8 cellular contexts compared by ENCODE assay signal in genomic region chr16:4426021-4426684, GRCh38. TPM values are rescaled to one million over a fixed set of nuclear protein-coding genes. Genes with fewer than 3 reads are reported as not detected.
DNase-seq lines count a peak whose midpoint lies in the region; ATAC-seq and TF ChIP-seq lines count a peak whose summit lies in the region.

No MANE protein-coding gene starts in this region.

- peak; percentile 53 for ATAC-seq in central memory CD8-positive, alpha-beta T cell (replicated peaks; ENCODE audit: extremely low read depth, poor library complexity, severe bottlenecking)
- peak; percentile 54 for ATAC-seq in mucosa of descending colon

- DNase-seq in NCI-H2227 treated with DMSO at 0.1 percent for 48 hours (lab: John Stamatoyannopoulos, UW) (peak; percentile 55), NCI-H2227 (lab: John Stamatoyannopoulos, UW; ENCODE audit: unreplicated experiment) (no peak), GM23248 (peak; percentile 50), LNCaP clone FGC (ENCODE audit: low read depth) (no peak), mucosa of descending colon (peak in 1 of 3 donors; percentile 55), GM10266 (ENCODE audit: extremely low spot score) (no peak), NCI-H774 (lab: John Stamatoyannopoulos, UW) (no peak)
- no peak for DNase-seq in central memory CD8-positive, alpha-beta T cell (ENCODE audit: low spot score in 2 of 2)

- H3K36me3 ChIP-seq in GM23248 (ENCODE audit: low read depth) (0 out of 2 replicates have a peak, but pooled peaks cover 4% of the 10 kb centered on the region), mucosa of descending colon (ENCODE audit: low read depth) (no peaks in the 10 kb centered on the region)

- H3K9me3 Mint-ChIP-seq in central memory CD8-positive, alpha-beta T cell: no peaks in the 10 kb centered on the region

- peaks cover 23% of the 10 kb centered on the region for H3K36me3 Mint-ChIP-seq in central memory CD8-positive, alpha-beta T cell (ENCODE audit: insufficient read depth)

- peaks cover 55% of the 10 kb centered on the region for H3K79me2 ChIP-seq in GM23248 (ENCODE audit: insufficient read depth)

- H3K27ac Mint-ChIP-seq in central memory CD8-positive, alpha-beta T cell (ENCODE audit: low read depth): peak overlapping the region; percentile 99

- H3K4me1 ChIP-seq in GM23248 (ENCODE audit: insufficient read depth) (peaks cover 15% of the 10 kb centered on the region), mucosa of descending colon (ENCODE audit: low read depth) (peaks cover 15% of the 10 kb centered on the region)

- H2AFZ ChIP-seq in GM23248: peak overlapping the region; percentile 67

- no peaks in the 10 kb centered on the region for H3F3A ChIP-seq in GM23248 (ENCODE audit: insufficient read depth)

- in situ Hi-C loops in GM23248 (cut with MboI): no loop called here

- no peaks in the 10 kb centered on the region for H3K27me3 ChIP-seq in GM23248 (replicated peaks; ENCODE audit: insufficient read depth)

- peak overlapping the region; percentile 95 for H3K4me3 Mint-ChIP-seq in central memory CD8-positive, alpha-beta T cell

- no peaks in the 10 kb centered on the region for H3K9me2 ChIP-seq in GM23248 (ENCODE audit: insufficient read depth)

- H3K4me2 ChIP-seq in GM23248 (ENCODE audit: unreplicated experiment): peak overlapping the region; percentile 93

- H4K20me1 ChIP-seq in GM23248 (ENCODE audit: insufficient read depth): no peaks in the 10 kb centered on the region

- H3K9me3 ChIP-seq in GM23248 (ENCODE audit: low read depth) (no peaks in the 10 kb centered on the region), mucosa of descending colon (no peaks in the 10 kb centered on the region)

- peak overlapping the region; percentile 96 for H3K9ac ChIP-seq in GM23248

- peak overlapping the region; percentile 93 for H3K27ac ChIP-seq in GM23248

- intact Hi-C loops in mucosa of descending colon (cut with DNase I, micrococcal nuclease): no loop called here

- WGBS in GM23248 (ENCODE audit: low coverage in 1 of 2, low lambda C conversion rate in 2 of 2, missing lambda C conversion rate in 2 of 2), 2 experiments: 4 to 5% methylated on average over 31 of the region's 31 CpGs

- peaks cover 30% of the 10 kb centered on the region for H3K4me1 Mint-ChIP-seq in central memory CD8-positive, alpha-beta T cell

- TF ChIP-seq CTCF in LNCaP clone FGC (IDR thresholded peaks at IDR 0.05; ENCODE audit: control insufficient read depth, extremely low read depth, insufficient read depth) (no peak), mucosa of descending colon (IDR thresholded peaks at IDR 0.05) (no peak), GM10266 (IDR thresholded peaks at IDR 0.05; ENCODE audit: control insufficient read depth, insufficient read depth, low read depth, missing control alignments) (no peak)

- H3K4me3 ChIP-seq in GM23248 (peak overlapping the region; percentile 93), LNCaP clone FGC (ENCODE audit: low read depth, low read length) (peak overlapping the region; percentile 84), mucosa of descending colon (peak overlapping the region; percentile 74)

- H3K27me3 Mint-ChIP-seq in central memory CD8-positive, alpha-beta T cell: no peaks in the 10 kb centered on the region

RNA-seq across cellular contexts. Expression of gene DNAJA3, which starts 0.5 kb away (rescaled TPM):
- total RNA-seq in GM23248 (2014; rRNA removed; shearing (Covaris generic)): 43.9 and 47.2 TPM in 2 replicates
- 50.9 and 51.0 TPM in 2 replicates for polyA plus RNA-seq in GM23248 (2016; fragmentation: Nextera tagmentation; extraction: Ambion mirVana)
- 10 to 100 TPM; 47.0 to 58.3 (median 54.8) TPM for total RNA-seq in mucosa of descending colon

RNA-seq across cellular contexts. Expression of gene CORO7, which starts 9.8 kb away (rescaled TPM):
- 13.2 and 27.7 TPM in 2 replicates for total RNA-seq in GM23248 (2014; rRNA removed; shearing (Covaris generic))
- polyA plus RNA-seq in GM23248 (2016; fragmentation: Nextera tagmentation; extraction: Ambion mirVana): 5.9 and 7.3 TPM in 2 replicates
- 10 to 100 TPM; 40.0 to 61.2 (median 49.1) TPM for total RNA-seq in mucosa of descending colon

RNA-seq across cellular contexts. Expression of gene NMRAL1, which starts 48.3 kb away (rescaled TPM):
- 36.2 and 44.2 TPM in 2 replicates for total RNA-seq in GM23248 (2014; rRNA removed; shearing (Covaris generic))
- polyA plus RNA-seq in GM23248 (2016; fragmentation: Nextera tagmentation; extraction: Ambion mirVana): 37.4 and 37.5 TPM in 2 replicates
- 10 to 100 TPM; 32.4 to 48.9 (median 38.4) TPM for total RNA-seq in mucosa of descending colon

RNA-seq across cellular contexts. Expression of gene HMOX2, which starts 50.0 kb away (rescaled TPM):
- 36.0 and 40.8 TPM in 2 replicates for total RNA-seq in GM23248 (2014; rRNA removed; shearing (Covaris generic))
- 60.2 and 61.5 TPM in 2 replicates for polyA plus RNA-seq in GM23248 (2016; fragmentation: Nextera tagmentation; extraction: Ambion mirVana)
- total RNA-seq in mucosa of descending colon: 10 to 100 TPM; 36.0 to 52.7 (median 49.3) TPM

RNA-seq across cellular contexts. Expression of gene VASN, which starts 54.5 kb away (rescaled TPM):
- total RNA-seq in GM23248 (2014; rRNA removed; shearing (Covaris generic)): 223 and 234 TPM in 2 replicates
- 160 and 169 TPM in 2 replicates for polyA plus RNA-seq in GM23248 (2016; fragmentation: Nextera tagmentation; extraction: Ambion mirVana)
- 1 to 10 TPM in 2 of 3 donors, under 1 TPM in 1; 0.93 to 8.4 (median 5.1) TPM for total RNA-seq in mucosa of descending colon

Comparison
In these comparisons a context has a peak if more than half of its experiments do, and no peak if none do; other contexts are left out.
1. DNase-seq: peak in NCI-H2227 treated with DMSO at 0.1 percent for 48 hours (single experiment) and GM23248 (single experiment); none in NCI-H2227 (single experiment), LNCaP clone FGC (single experiment), central memory CD8-positive, alpha-beta T cell (0 of 2), GM10266 (single experiment) and NCI-H774 (single experiment).
2. Peak in every context shown above with its lines, with median percentiles within 50 percentile points of each other: H3K4me3 ChIP-seq.